ENCODE assay signal across 3 cellular contexts in genomic region chr1:224498574-224499170, GRCh38.
TF ChIP-seq lines count a peak whose summit lies in the region.

No MANE protein-coding gene starts in this region.

TF ChIP-seq in IMR-90, 13 proteins besides CTCF, POLR2A, EP300 and RAD21:
- TF ChIP-seq SMC3 (IDR thresholded peaks at IDR 0.05; ENCODE audit: low read depth, low read length): no peak
- peak; percentile 36; the same call in 1 of the 2 replicates for TF ChIP-seq CEBPB (IDR thresholded peaks at IDR 0.05; ENCODE audit: low read depth, low read length)
- peak; percentile 19; the same call in 1 of the 2 replicates for TF ChIP-seq BHLHE40 (IDR thresholded peaks at IDR 0.05; ENCODE audit: low read depth, low read length)
- TF ChIP-seq FOS (IDR thresholded peaks at IDR 0.05; ENCODE audit: low read depth, low read length): no peak

TF ChIP-seq in GM12878, 131 proteins besides CTCF, POLR2A, EP300 and RAD21 (continued from another document):
- TF ChIP-seq RELB (IDR thresholded peaks at IDR 0.05; ENCODE audit: low read depth) (0 out of 2 replicates have a peak, but pooled peaks have one; percentile 48), ATF2 (IDR thresholded peaks at IDR 0.05; ENCODE audit: low read length) (0 out of 2 replicates have a peak, but pooled peaks have one; percentile 1), E4F1 (IDR thresholded peaks at IDR 0.05; ENCODE audit: borderline replicate concordance, partially characterized antibody) (no peak), NR2C1 (IDR thresholded peaks at IDR 0.05) (no peak), SMARCA5 (IDR thresholded peaks at IDR 0.05) (peak; percentile 86), POU2F2 (IDR thresholded peaks at IDR 0.05; ENCODE audit: borderline replicate concordance, low read depth, low read length) (0 out of 3 replicates have a peak, but pooled peaks have one; percentile 21), NFYA (IDR thresholded peaks at IDR 0.05; ENCODE audit: borderline replicate concordance, low read depth, low read length) (no peak), IKZF1 (conservative IDR thresholded peaks at IDR 0.05) (peak; percentile 90), NR2C2 (IDR thresholded peaks at IDR 0.05; ENCODE audit: borderline replicate concordance, control insufficient read depth, insufficient read length, low read depth) (no peak), ZBED1 (IDR thresholded peaks at IDR 0.05; ENCODE audit: borderline replicate concordance) (peak; percentile 10; the same call in 1 of the 2 replicates), SKIL (IDR thresholded peaks at IDR 0.05; ENCODE audit: low read depth, poor library complexity, severe bottlenecking) (peak; percentile 4), IKZF2 (IDR thresholded peaks at IDR 0.05) (peak; percentile 72 to 81; a peak in 2 of 4 replicates), EED (IDR thresholded peaks at IDR 0.05; ENCODE audit: low read depth) (peak; percentile 83; the same call in 1 of the 2 replicates), DPF2 (IDR thresholded peaks at IDR 0.05) (peak; percentile 16; the same call in 1 of the 2 replicates), GATAD2B (conservative IDR thresholded peaks at IDR 0.05; ENCODE audit: low read depth) (0 out of 2 replicates have a peak, but pooled peaks have one; percentile 46), NFIC (IDR thresholded peaks at IDR 0.05; ENCODE audit: low read depth, low read length) (peak; percentile 59)

TF ChIP-seq in HEK293T, 16 proteins besides CTCF, POLR2A, EP300 and RAD21 (continued from another document):
- TF ChIP-seq FOXA1 (IDR thresholded peaks at IDR 0.05) (no peak), TARDBP (IDR thresholded peaks at IDR 0.05) (no peak), ARNT (IDR thresholded peaks at IDR 0.05) (no peak), HDGF (IDR thresholded peaks at IDR 0.05; ENCODE audit: borderline replicate concordance) (no peak), ZNF384 (IDR thresholded peaks at IDR 0.05) (no peak), ELF4 (IDR thresholded peaks at IDR 0.05) (no peak), NFRKB (IDR thresholded peaks at IDR 0.05) (no peak), PKNOX1 (IDR thresholded peaks at IDR 0.05) (no peak), L3MBTL2 (conservative IDR thresholded peaks at IDR 0.05) (no peak), SUZ12 (IDR thresholded peaks at IDR 0.05) (no peak), BHLHE40 (IDR thresholded peaks at IDR 0.05; ENCODE audit: borderline replicate concordance) (no peak)
